ENCODE assay signal across 27 cellular contexts in the genomic region with DNA sequence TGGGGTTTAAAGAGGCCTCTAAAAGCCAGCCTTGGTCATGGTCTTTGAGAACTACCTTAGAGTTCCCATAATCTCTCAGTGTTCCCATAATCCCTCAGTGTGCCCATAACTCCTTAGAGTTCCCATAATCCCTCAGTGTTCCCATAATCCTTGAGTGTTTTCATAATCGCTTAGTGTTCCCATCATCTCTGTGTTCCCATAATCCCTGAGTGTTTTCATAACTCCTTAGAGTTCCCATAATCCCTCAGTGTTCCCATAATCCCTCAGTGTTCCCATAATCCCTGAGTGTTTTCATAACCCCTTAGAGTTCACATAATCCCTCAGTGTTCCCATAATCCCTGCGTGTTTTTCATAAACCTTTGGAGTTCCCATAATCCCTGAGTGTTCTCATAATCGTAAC.
"Had no signal": no experiment of that assay in that cellular context is flagged by ENCODE, and none has a peak within 500 bp of the region (broad histone marks: within the 10 kb centered on the region; RNA-seq: fewer than 3 reads in every experiment).

No MANE protein-coding gene starts in this region.

- FAIRE-seq: urothelium cell line had no signal

- H3K4me3 ChIP-seq: stomach, suprapubic skin, testis, thoracic aorta, thyroid gland, tibial artery, tibial nerve, transverse colon, upper lobe of left lung, upper lobe of right lung, uterus, vagina had no signal

- ATAC-seq: stimulated activated effector memory CD8-positive, alpha-beta T cell treated with anti-CD3 and anti-CD28 coated beads, Interleukin-12 subunit alpha, Interleukin-12 subunit beta, amount 100 ng/mL, for 72 hours; stimulated activated memory B cell treated with anti-CD40 and anti-IgM and Interleukin-4, amounts not matched to agents 10 μg/mL and 1 μg/mL and 100 μg/mL, for 72 hours; stimulated activated naive B cell treated with anti-CD40 and anti-IgM and Interleukin-4, amounts not matched to agents 10 μg/mL and 1 μg/mL and 100 μg/mL, for 72 hours; stimulated activated naive CD8-positive, alpha-beta T cell treated with anti-CD3 and anti-CD28 coated beads, Interleukin-15, amount 100 ng/mL, for 72 hours; stimulated activated naive CD8-positive, alpha-beta T cell treated with anti-CD3 and anti-CD28 coated beads, Interleukin-15, Interleukin-2, amounts not matched to agents 100 U/mL and 50 U/mL, for 24 hours; upper lobe of right lung had no signal

- H3K4me1 ChIP-seq: stomach, suprapubic skin, testis, thyroid gland, tibial artery, tibial nerve, transverse colon, upper lobe of right lung, uterus, vagina had no signal

- H3K36me3 ChIP-seq: stomach, suprapubic skin, thoracic aorta, thyroid gland, tibial artery, tibial nerve, transverse colon, upper lobe of left lung, upper lobe of right lung, uterus, vagina had no signal

- DNase-seq: stimulated activated CD4-positive, alpha-beta T cell treated with anti-CD3 and anti-CD28 coated beads, Interleukin-2, amount 100 ng/mL, for 48 hours; stimulated activated CD4-positive, alpha-beta T cell treated with anti-CD3 and anti-CD28 coated beads, Interleukin-4, amount 100 ng/mL, for 1 hour; stimulated activated CD4-positive, alpha-beta T cell treated with anti-CD3 and anti-CD28 coated beads, Interleukin-4, amount 100 ng/mL, for 24 hours; stimulated activated CD4-positive, alpha-beta T cell treated with anti-CD3 and anti-CD28 coated beads, Interleukin-4, amount 100 ng/mL, for 4 hours; stimulated activated CD8-positive, alpha-beta memory T cell treated with anti-CD3 and anti-CD28 coated beads, Interleukin-4, amount 100 ng/mL, for 48 hours; stimulated activated naive B cell treated with anti-CD40 and anti-IgM and Interleukin-4, amounts not matched to agents 10 μg/mL and 1 μg/mL and 100 μg/mL, for 72 hours; stimulated activated naive CD4-positive, alpha-beta T cell; stimulated activated naive CD4-positive, alpha-beta T cell treated with Interleukin-2 at 50 U/mL for 16 hours; stimulated activated naive CD8-positive, alpha-beta T cell treated with anti-CD3 and anti-CD28 coated beads, Interleukin-15, amount 100 ng/mL, for 72 hours; stimulated activated naive CD8-positive, alpha-beta T cell treated with anti-CD3 and anti-CD28 coated beads, Interleukin-15, Interleukin-2, amounts not matched to agents 100 U/mL and 50 U/mL, for 24 hours; stomach; substantia nigra; testis; thyroid gland; tibial artery; transverse colon; trophoblast cell; upper lobe of left lung; upper lobe of right lung; uterus had no signal

- H3K9me3 ChIP-seq: stomach, suprapubic skin, testis, thoracic aorta, thyroid gland, tibial artery, tibial nerve, transverse colon, upper lobe of left lung, upper lobe of right lung, uterus, vagina had no signal

- H3K27me3 ChIP-seq: stomach, suprapubic skin, testis, thyroid gland, tibial artery, tibial nerve, transverse colon, upper lobe of left lung, upper lobe of right lung, uterus, vagina had no signal

- H3K27ac ChIP-seq: stomach, suprapubic skin, testis, thoracic aorta, thyroid gland, tibial artery, tibial nerve, transverse colon, upper lobe of left lung, upper lobe of right lung, uterus, vagina had no signal
